ENCODE assay signal across 8 cellular contexts in the genomic region with DNA sequence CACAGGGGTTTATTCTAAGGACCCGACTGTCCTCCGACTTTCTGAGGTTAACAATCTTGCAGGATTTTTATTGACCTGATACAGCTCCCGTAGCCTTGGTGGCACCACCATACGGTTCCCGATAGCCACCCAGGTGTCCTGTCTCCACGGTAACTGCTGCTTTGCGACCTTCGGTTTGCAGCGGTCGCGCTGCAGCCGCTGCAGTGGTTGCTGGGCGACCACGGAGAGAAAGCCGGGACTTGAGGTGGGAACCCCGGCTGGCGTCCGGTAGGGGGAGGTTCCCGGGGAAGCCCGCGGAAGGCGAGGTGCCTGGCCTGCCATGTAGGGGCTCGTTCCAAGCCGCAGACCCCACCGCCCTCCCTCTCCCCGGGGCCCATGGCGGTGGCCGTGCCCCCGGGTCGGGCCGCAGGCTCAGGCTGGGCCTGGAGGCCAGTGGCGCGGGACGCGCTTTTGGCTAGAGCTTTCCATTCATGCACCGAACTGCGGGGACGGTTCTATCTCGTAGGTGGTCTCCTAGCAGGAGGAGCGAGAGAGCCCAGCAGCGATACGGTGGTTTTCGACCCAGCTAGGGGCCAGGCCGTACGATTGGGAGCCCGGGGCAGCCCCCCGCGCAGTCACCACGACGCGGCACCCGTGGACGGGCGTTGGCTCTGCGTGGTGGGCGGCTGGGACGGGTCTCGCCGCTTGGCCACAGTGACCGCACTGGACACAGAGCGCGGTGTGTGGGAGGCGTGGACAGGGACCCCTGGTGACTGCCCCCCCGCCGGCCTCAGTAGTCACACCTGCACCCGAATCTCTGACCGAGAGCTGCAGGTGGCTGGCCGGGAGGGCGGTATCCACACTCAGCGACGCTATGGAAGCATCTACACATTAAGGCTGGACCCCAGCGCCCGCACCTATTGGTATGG. TPM values are rescaled to one million over a fixed set of nuclear protein-coding genes. Genes with fewer than 3 reads are reported as not detected.
A peak's percentile ranks its signal among the peaks of the same experiment; 100 is the strongest.
DNase-seq lines count a peak whose midpoint lies in the region; ATAC-seq and TF ChIP-seq lines count a peak whose summit lies in the region.

A gene with protein sequence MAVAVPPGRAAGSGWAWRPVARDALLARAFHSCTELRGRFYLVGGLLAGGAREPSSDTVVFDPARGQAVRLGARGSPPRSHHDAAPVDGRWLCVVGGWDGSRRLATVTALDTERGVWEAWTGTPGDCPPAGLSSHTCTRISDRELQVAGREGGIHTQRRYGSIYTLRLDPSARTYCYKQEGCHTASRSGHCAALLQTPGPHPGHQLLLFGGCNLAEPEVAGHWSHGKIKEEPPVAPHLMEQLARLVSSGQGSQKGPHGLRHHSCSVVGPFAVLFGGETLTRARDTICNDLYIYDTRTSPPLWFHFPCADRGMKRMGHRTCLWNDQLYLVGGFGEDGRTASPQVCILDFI (plus strand): TSS at position 201 of the 908 bp plus-strand sequence. CDS start 175 bp downstream, at position 376.

- peaks cover 7% of the 10 kb centered on the region for H3F3A ChIP-seq in PC-3 (ENCODE audit: low read length, unreplicated experiment)

- POLR2A ChIA-PET in PC-3 (lab: Charles Lee; ENCODE audit: unreplicated experiment): interaction anchor here (0.5 to 1.1 kb wide), 4 partner anchors 53 to 1091 kb away, joined by 3 to 27 read pairs (median 4); a partner anchor contains a TSS

- no peaks in the 10 kb centered on the region for H3K9me2 ChIP-seq in PC-3 (replicated peaks; ENCODE audit: low read length)

- peaks cover 27 to 51% (median 37%) of the 10 kb centered on the region in 10 experiments for H3K4me1 ChIP-seq in BLaER1 treated with 17β-estradiol and CSF1 and Interleukin-3, amounts not matched to agents 10 nM and 100 nM
- H3K4me1 ChIP-seq in PC-3 (ENCODE audit: insufficient read depth, low read length) (peaks cover 24% of the 10 kb centered on the region), thoracic aorta (ENCODE audit: control insufficient read depth in 1 of 2, low read depth in 2 of 2) (peaks cover 2 to 21% of the 10 kb centered on the region in 2 donors)

- peak; percentile 81 for ATAC-seq in GM19328 (IDR thresholded peaks at IDR 0.05; ENCODE audit: unreplicated experiment)
- peak; percentile 63 for ATAC-seq in HG03460 (IDR thresholded peaks at IDR 0.05; ENCODE audit: unreplicated experiment)
- ATAC-seq in PC-3: peak; percentile 83
- ATAC-seq in thoracic aorta (ENCODE audit: insufficient number of reproducible peaks, low FRiP score, low read depth): peak; percentile 74

- DNase-seq in PC-3 (peak; percentile 96), glomerular visceral epithelial cell (ENCODE audit: extremely low spot score) (peak; percentile 68), nucleus accumbens (lab: John Stamatoyannopoulos, UW) (peak in 52 of 56 donors; percentile 34 to 91 (median 74)), thoracic aorta (ENCODE audit: low spot score) (no peak)
- peak; percentile 53 for DNase-seq in activated naive CD4-positive, alpha-beta T cell treated with anti-CD3 and anti-CD28 coated beads, Interleukin-2, amount 50 U/mL, for 16 hours

- TF ChIP-seq CTCF in PC-3 (conservative IDR thresholded peaks at IDR 0.05; ENCODE audit: low read depth, low read length) (no peak), thoracic aorta (IDR thresholded peaks at IDR 0.05) (peak; percentile 7)

- H3K4me2 ChIP-seq in BLaER1 treated with 17β-estradiol and CSF1 and Interleukin-3, amounts not matched to agents 10 nM and 100 nM: peak within 1 kb of the TSS; percentile 88 to 99 (median 96)
- peak within 1 kb of the TSS; percentile 93 for H3K4me2 ChIP-seq in PC-3 (ENCODE audit: low read length)

- TSS peak; percentile 20 for BruUV-seq in PC-3 (replicated peaks; lab: Mats Ljungman, UMichigan)

- H3K36me3 ChIP-seq in BLaER1 treated with 17β-estradiol and CSF1 and Interleukin-3, amounts not matched to agents 10 nM and 100 nM: peaks cover 36 to 50% (median 45%) of the 10 kb centered on the region in 11 experiments
- H3K36me3 ChIP-seq in PC-3 (ENCODE audit: low read depth, low read length) (peaks cover 22% of the 10 kb centered on the region), thoracic aorta (no peaks in the 10 kb centered on the region)

- H3K9ac ChIP-seq in BLaER1 treated with 17β-estradiol and CSF1 and Interleukin-3, amounts not matched to agents 10 nM and 100 nM: peak within 1 kb of the TSS; percentile 34 to 79 (median 60); a peak in 21 of 22 replicates
- H3K9ac ChIP-seq in PC-3 (ENCODE audit: low read length): peak within 1 kb of the TSS; percentile 70

- peaks cover 6 to 58% (median 55%) of the 10 kb centered on the region in 11 experiments; a peak in 20 of 22 replicates for H4K20me1 ChIP-seq in BLaER1 treated with 17β-estradiol and CSF1 and Interleukin-3, amounts not matched to agents 10 nM and 100 nM
- H4K20me1 ChIP-seq in PC-3 (ENCODE audit: low read length): peaks cover 5% of the 10 kb centered on the region

- H3K27me3 ChIP-seq in BLaER1 treated with 17β-estradiol and CSF1 and Interleukin-3, amounts not matched to agents 10 nM and 100 nM: no peaks in the 10 kb centered on the region
- no peaks in the 10 kb centered on the region for H3K27me3 ChIP-seq in PC-3 (ENCODE audit: low read length)
- H3K27me3 ChIP-seq in thoracic aorta (replicated peaks; ENCODE audit: insufficient read depth): no peaks in the 10 kb centered on the region

- peak within 1 kb of the TSS; percentile 91 for H2AFZ ChIP-seq in PC-3 (ENCODE audit: low read length)

- no peaks in the 10 kb centered on the region for H3K9me3 ChIP-seq in BLaER1 treated with 17β-estradiol and CSF1 and Interleukin-3, amounts not matched to agents 10 nM and 100 nM (replicated peaks in 1 of 11)
- no peaks in the 10 kb centered on the region for H3K9me3 ChIP-seq in PC-3 (ENCODE audit: low read length)
- no peaks in the 10 kb centered on the region for H3K9me3 ChIP-seq in thoracic aorta

- H3K79me2 ChIP-seq in PC-3 (ENCODE audit: low read length): peaks cover 10% of the 10 kb centered on the region

- peak within 1 kb of the TSS in 9 of 11 experiments; percentile 3 to 61 (median 23); a peak in 14 of 22 replicates for H3K27ac ChIP-seq in BLaER1 treated with 17β-estradiol and CSF1 and Interleukin-3, amounts not matched to agents 10 nM and 100 nM
- H3K27ac ChIP-seq in PC-3 (ENCODE audit: low read length) (peak within 1 kb of the TSS; percentile 15), thoracic aorta (peak within 1 kb of the TSS; percentile 38 to 43)

- intact Hi-C loops in PC-3 (cut with micrococcal nuclease): loop anchor here (1.0 to 2.0 kb wide), 4 partner anchors 27 to 264 kb away; a partner anchor contains a TSS

- peak within 1 kb of the TSS; percentile 32 to 66 (median 56) for H3K4me3 ChIP-seq in BLaER1 treated with 17β-estradiol and CSF1 and Interleukin-3, amounts not matched to agents 10 nM and 100 nM
- H3K4me3 ChIP-seq in PC-3 (ENCODE audit: low read length): peak within 1 kb of the TSS; percentile 74
- peak within 1 kb of the TSS; percentile 88 for H3K4me3 ChIP-seq in thoracic aorta

- CTCF ChIA-PET in PC-3 (lab: Charles Lee): interaction anchor here (0.6 to 2.3 kb wide), 6 partner anchors 10 to 176 kb away, joined by 3 to 16 read pairs (median 6); a partner anchor contains a TSS

RNA-seq across cellular contexts. Expression of the gene that starts here (rescaled TPM):
- total RNA-seq in PC-3 (2014; rRNA removed) (3.2 and 3.3 TPM in 2 replicates), thoracic aorta (1 to 10 TPM; 7.9 to 8.6 TPM)
